ENCODE assay signal across 1 cellular context in genomic region chr17:50440172-50440837, GRCh38.
TF ChIP-seq lines count a peak whose summit lies in the region.

No MANE protein-coding gene starts in this region.

TF ChIP-seq in HepG2, 621 proteins besides CTCF, POLR2A, EP300 and RAD21 (continued from another document):
- TF ChIP-seq ZHX2 (IDR thresholded peaks at IDR 0.05; ENCODE audit: low read depth): no peak
- TF ChIP-seq ZHX2 (CRISPR knock-in tag; IDR thresholded peaks at IDR 0.05; ENCODE audit: borderline replicate concordance): no peak
- TF ChIP-seq MTERF4 (CRISPR knock-in tag; IDR thresholded peaks at IDR 0.05): peak; percentile 63; the same call in 1 of the 2 replicates
- TF ChIP-seq NCOR1 (IDR thresholded peaks at IDR 0.05; ENCODE audit: borderline replicate concordance, low read length): no peak
- 0 out of 2 replicates have a peak, but pooled peaks have one; percentile 29 for TF ChIP-seq SKIL (CRISPR knock-in tag; IDR thresholded peaks at IDR 0.05; ENCODE audit: borderline replicate concordance)
- TF ChIP-seq LCORL (IDR thresholded peaks at IDR 0.05): no peak
- TF ChIP-seq LCORL (CRISPR knock-in tag; IDR thresholded peaks at IDR 0.05): peak; percentile 77
- no peak for TF ChIP-seq MYC (CRISPR knock-in tag; IDR thresholded peaks at IDR 0.05; ENCODE audit: borderline replicate concordance)
- TF ChIP-seq ZBTB4 (CRISPR knock-in tag; IDR thresholded peaks at IDR 0.05; ENCODE audit: borderline replicate concordance): peak; percentile 78; the same call in 1 of the 2 replicates
- TF ChIP-seq FOXC1 (CRISPR knock-in tag; IDR thresholded peaks at IDR 0.05; ENCODE audit: borderline replicate concordance): 0 out of 2 replicates have a peak, but pooled peaks have one; percentile 38
- no peak for TF ChIP-seq LRRFIP1 (CRISPR knock-in tag; conservative IDR thresholded peaks at IDR 0.05)
- 0 out of 2 replicates have a peak, but pooled peaks have one; percentile 45 for TF ChIP-seq ZNF251 (CRISPR knock-in tag; IDR thresholded peaks at IDR 0.05)
- TF ChIP-seq HOXA9 (CRISPR knock-in tag; IDR thresholded peaks at IDR 0.05; ENCODE audit: borderline replicate concordance): peak; percentile 63; the same call in 1 of the 2 replicates
- peak; percentile 48; the same call in 1 of the 2 replicates for TF ChIP-seq ZGPAT (CRISPR knock-in tag; IDR thresholded peaks at IDR 0.05)
- peak; percentile 72; the same call in 1 of the 2 replicates for TF ChIP-seq SMAD1 (CRISPR knock-in tag; IDR thresholded peaks at IDR 0.05; ENCODE audit: borderline replicate concordance, low read depth)
- TF ChIP-seq ZNF556 (CRISPR knock-in tag; IDR thresholded peaks at IDR 0.05; ENCODE audit: borderline replicate concordance): peak; percentile 67; the same call in 1 of the 2 replicates
- TF ChIP-seq MYNN (CRISPR knock-in tag; IDR thresholded peaks at IDR 0.05; ENCODE audit: low read depth): no peak
- TF ChIP-seq ZSCAN5A (CRISPR knock-in tag; IDR thresholded peaks at IDR 0.05; ENCODE audit: borderline replicate concordance): no peak
TF ChIP-seq in HepG2: peak in this region for 104.
